ENCODE assay signal across 21 cellular contexts in the genomic region with DNA sequence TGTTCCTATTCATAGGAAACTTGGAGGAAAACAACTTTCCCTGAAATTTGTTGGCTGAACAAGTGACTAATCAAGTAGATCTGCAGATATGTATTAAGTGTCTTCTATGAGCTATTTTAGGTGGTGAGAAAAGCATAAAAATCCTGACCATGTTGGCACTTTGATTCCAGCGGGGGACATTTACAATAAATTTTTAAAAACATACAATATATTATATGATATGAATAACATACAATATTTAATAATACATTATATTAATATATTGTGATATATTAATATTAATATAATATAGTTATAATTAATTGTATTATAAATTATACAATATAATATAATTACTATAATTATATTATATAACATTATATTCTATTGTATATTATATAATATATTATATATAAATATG.
"Had no signal": no experiment of that assay in that cellular context is flagged by ENCODE, and none has a peak within 500 bp of the region (broad histone marks: within the 10 kb centered on the region; RNA-seq: fewer than 3 reads in every experiment).

No MANE protein-coding gene starts in this region.

- H3K9me2 ChIP-seq: SK-N-SH had no signal

- H3K36me3 Mint-ChIP-seq: IgD-negative memory B cell had no signal

- DNase-seq: KBM-7, MV-4-11, NCI-H1048, NCI-H1105, NCI-H1417, NCI-H1436 treated with DMSO at 0.1 percent for 48 hours, NCI-H1694, NCI-H1930, NCI-H2081, NCI-H2107, NCI-H226, NCI-H446, NCI-H510A, NCI-H524 treated with DMSO at 0.1 percent for 48 hours, NCI-H69, NCI-H774, SHP77, SK-N-SH, T-helper 1 cell had no signal

- H3K27ac Mint-ChIP-seq: IgD-negative memory B cell had no signal

- H3K27me3 Mint-ChIP-seq: IgD-negative memory B cell had no signal

- H3K9me3 ChIP-seq: SK-N-SH had no signal

- H3K4me1 Mint-ChIP-seq: IgD-negative memory B cell had no signal

- H3K27ac ChIP-seq: RWPE1 had no signal

- H3K9ac ChIP-seq: SK-N-SH had no signal

- H3K4me2 ChIP-seq: SK-N-SH had no signal
